8 cellular contexts compared by ENCODE assay signal in the genomic region with DNA sequence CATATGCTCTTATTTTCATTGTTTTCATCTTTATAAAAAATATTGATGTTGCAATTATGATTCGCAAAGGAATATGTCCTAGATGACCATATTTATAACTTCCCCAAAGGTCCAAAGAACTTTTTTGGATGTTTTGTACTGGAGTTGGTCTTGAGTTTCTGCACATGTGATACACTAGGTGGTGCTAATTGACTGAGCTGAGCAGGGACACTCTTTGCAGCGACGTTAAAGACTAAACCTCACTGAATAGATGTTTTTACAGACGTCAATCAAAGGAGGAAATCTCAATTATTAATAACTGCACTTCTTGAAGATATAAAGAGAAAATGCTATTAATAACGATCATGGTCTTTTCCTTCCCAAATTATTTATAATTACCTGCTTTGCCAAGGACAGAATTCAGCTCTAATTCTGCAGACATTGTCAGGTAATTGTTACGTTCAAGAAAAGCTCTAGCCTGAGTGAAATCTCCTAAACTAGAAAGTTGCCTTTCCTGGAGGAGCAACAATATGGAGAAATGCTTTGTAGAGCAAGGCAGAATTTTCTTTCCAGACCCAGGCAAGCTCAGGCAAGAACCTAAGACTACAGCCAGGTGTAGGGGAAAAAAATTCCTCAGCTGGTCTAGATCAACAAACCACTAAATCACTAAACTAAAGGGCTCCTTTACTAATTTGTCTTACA.
DNase-seq lines count a peak whose midpoint lies in the region; ATAC-seq and TF ChIP-seq lines count a peak whose summit lies in the region.

No MANE protein-coding gene starts in this region.

- H3K4me3 ChIP-seq in AG09309 (ENCODE audit: control insufficient read depth, low read depth, low read length) (no peak overlapping the region), breast epithelium (peak overlapping the region in 1 of 3 donors; percentile 6)

- no peak overlapping the region for H3K4me3 Mint-ChIP-seq in mesothelial cell of epicardium

- CTCF ChIA-PET in GM10248 (lab: Yijun Ruan, JAX), result interaction anchor here (0.7 to 5.0 kb wide), 26 partner anchors 9 to 615 kb away, joined by 3 to 35 read pairs (median 4); partner anchors contain the start of gene RBBP8

- DNase-seq in AG09309 (ENCODE audit: low read depth) (no peak), GM10248 (ENCODE audit: extremely low spot score) (peak; percentile 34), NCI-H146 (lab: John Stamatoyannopoulos, UW) (peak; percentile 42), breast epithelium (ENCODE audit: low spot score in 2 of 2) (no peak), mesothelial cell of epicardium (ENCODE audit: low spot score in 2 of 2, unreplicated experiment in 2 of 2) (no peak), substantia nigra (lab: John Stamatoyannopoulos, UW) (no peak)
- no peak for DNase-seq in stimulated activated naive CD8-positive, alpha-beta T cell treated with anti-CD3 and anti-CD28 coated beads, Interleukin-15, Interleukin-2, amounts not matched to agents 100 U/mL and 50 U/mL, for 24 hours
- DNase-seq in activated CD4-positive, alpha-beta T cell treated with anti-CD3 and anti-CD28 coated beads for 4 hours, result no peak

- H3K4me1 Mint-ChIP-seq in mesothelial cell of epicardium, result peaks cover 41% of the 10 kb centered on the region

- POLR2A ChIA-PET in GM10248 (lab: Yijun Ruan, JAX), result no interaction called here

- H3K9me3 ChIP-seq in breast epithelium, result no peaks in the 10 kb centered on the region

- H3K36me3 Mint-ChIP-seq in mesothelial cell of epicardium, result no peaks in the 10 kb centered on the region

- no peaks in the 10 kb centered on the region for H3K9me3 Mint-ChIP-seq in mesothelial cell of epicardium

- peaks cover 9% of the 10 kb centered on the region for H3K27me3 Mint-ChIP-seq in mesothelial cell of epicardium (ENCODE audit: low read depth)

- no peak for TF ChIP-seq POLR2A in breast epithelium (IDR thresholded peaks at IDR 0.05)

- peak overlapping the region; percentile 84 for H3K27ac Mint-ChIP-seq in mesothelial cell of epicardium

- peak overlapping the region in 1 of 2 donors; percentile 49 for H3K27ac ChIP-seq in breast epithelium
- no peak overlapping the region for H3K27ac ChIP-seq in substantia nigra (ENCODE audit: low read depth, low read length, poor library complexity, severe bottlenecking)

- no peak for ATAC-seq in stimulated activated naive CD8-positive, alpha-beta T cell treated with anti-CD3 and anti-CD28 coated beads, Interleukin-15, Interleukin-2, amounts not matched to agents 100 U/mL and 50 U/mL, for 24 hours

- H3K36me3 ChIP-seq in breast epithelium, result no peaks in the 10 kb centered on the region

- H3K4me1 ChIP-seq in breast epithelium, result no peaks in the 10 kb centered on the region

- intact Hi-C loops in breast epithelium (cut with DNase I; ENCODE audit: low total_unique reads), result no loop called here

- TF ChIP-seq CTCF in AG09309 (IDR thresholded peaks at IDR 0.05; ENCODE audit: control insufficient read depth, insufficient read depth, low read depth, low read length, missing control alignments), result peak; percentile 68
- TF ChIP-seq CTCF in GM10248 (IDR thresholded peaks at IDR 0.05; ENCODE audit: control extremely low read depth, extremely low read depth, low read depth, missing control alignments), result peak; percentile 71
- peak; percentile 19 to 74 (median 42) for TF ChIP-seq CTCF in breast epithelium (IDR thresholded peaks at IDR 0.05)
- no peak for TF ChIP-seq CTCF in mesothelial cell of epicardium (IDR thresholded peaks at IDR 0.05; ENCODE audit: unreplicated experiment)

- no peaks in the 10 kb centered on the region for H3K27me3 ChIP-seq in breast epithelium

Comparison
In these comparisons a context has a peak if more than half of its experiments do, and no peak if none do; other contexts are left out.
1. DNase-seq: peak in GM10248 (single experiment) and NCI-H146 (single experiment); none in AG09309 (single experiment), breast epithelium (0 of 2), mesothelial cell of epicardium (0 of 2), stimulated activated naive CD8-positive, alpha-beta T cell treated with anti-CD3 and anti-CD28 coated beads, Interleukin-15, Interleukin-2, amounts not matched to agents 100 U/mL and 50 U/mL, for 24 hours (single experiment), substantia nigra (0 of 49) and activated CD4-positive, alpha-beta T cell treated with anti-CD3 and anti-CD28 coated beads for 4 hours (0 of 2).